Comparison of ENCODE assay signal across 10 cellular contexts in genomic region chr14:74514471-74514932, GRCh38. TPM values are rescaled to one million over a fixed set of nuclear protein-coding genes. Genes with fewer than 3 reads are reported as not detected.
A peak's percentile ranks its signal among the peaks of the same experiment; 100 is the strongest.
DNase-seq lines count a peak whose midpoint lies in the region; ATAC-seq lines count a peak whose summit lies in the region.
"Had no signal": no experiment of that assay in that cellular context is flagged by ENCODE, and none has a peak within 500 bp of the region (broad histone marks: within the 10 kb centered on the region; RNA-seq: fewer than 3 reads in every experiment).

No MANE protein-coding gene starts in this region.

- peak overlapping the region; percentile 6 for H3K4me3 Mint-ChIP-seq in activated T-cell treated with anti-CD3 and anti-CD28 coated beads, Interleukin-2, amount 50 U/mL, for 24 hours
- no peak overlapping the region for H3K4me3 Mint-ChIP-seq in T-helper 17 cell
- H3K4me3 Mint-ChIP-seq: CD4-positive, CD25-positive, alpha-beta regulatory T cell had no signal

- ATAC-seq in left cardiac atrium (peak in 1 of 2 donors; percentile 21), HG03045 (IDR thresholded peaks at IDR 0.05; ENCODE audit: unreplicated experiment) (no peak), GM18519 (IDR thresholded peaks at IDR 0.05; ENCODE audit: low FRiP score, unreplicated experiment) (no peak), T-helper 17 cell (no peak)
- ATAC-seq: K562 had no signal

- H3K36me3 ChIP-seq in SJSA1: no peaks in the 10 kb centered on the region
- H3K36me3 ChIP-seq in subcutaneous abdominal adipose tissue (ENCODE audit: control insufficient read depth in 5 of 5, insufficient read depth in 5 of 5, low read length in 5 of 5): peaks cover 0 to 15% (median 3%) of the 10 kb centered on the region in 5 donors

- H3K4me1 ChIP-seq in SJSA1 (replicated peaks): peaks cover 26% of the 10 kb centered on the region
- peaks cover 0 to 22% (median 8%) of the 10 kb centered on the region in 5 donors for H3K4me1 ChIP-seq in subcutaneous abdominal adipose tissue (ENCODE audit: control insufficient read depth in 5 of 5, insufficient read depth in 5 of 5, low read length in 5 of 5)

- no peaks in the 10 kb centered on the region for H3K9me3 Mint-ChIP-seq in activated T-cell treated with anti-CD3 and anti-CD28 coated beads, Interleukin-2, amount 50 U/mL, for 24 hours

- peak overlapping the region; percentile 69 for H3K27ac ChIP-seq in SJSA1
- no peak overlapping the region for H3K27ac ChIP-seq in subcutaneous abdominal adipose tissue (ENCODE audit: low read depth, low read length)

- peaks cover 8% of the 10 kb centered on the region for H3K4me1 Mint-ChIP-seq in activated T-cell treated with anti-CD3 and anti-CD28 coated beads, Interleukin-2, amount 50 U/mL, for 24 hours (ENCODE audit: low read depth)
- peaks cover 2% of the 10 kb centered on the region for H3K4me1 Mint-ChIP-seq in T-helper 17 cell

- peaks cover 33% of the 10 kb centered on the region for H3K27me3 Mint-ChIP-seq in activated T-cell treated with anti-CD3 and anti-CD28 coated beads, Interleukin-2, amount 50 U/mL, for 24 hours
- peaks cover 62% of the 10 kb centered on the region for H3K27me3 Mint-ChIP-seq in T-helper 17 cell

- intact Hi-C loops in left cardiac atrium (cut with DNase I): no loop called here

- no peak for DNase-seq in activated T-cell treated with anti-CD3 and anti-CD28 coated beads, Interleukin-2, amount 50 U/mL, for 24 hours
- DNase-seq in activated T-cell treated with anti-CD3 and anti-CD28 coated beads, Interleukin-2, amount 50 U/mL, for 1 hour: no peak
- DNase-seq in SJSA1 (ENCODE audit: low read depth in 1 of 2, low spot score in 2 of 2) (peak; percentile 62 to 71), left cardiac atrium (peak; percentile 47), T-helper 17 cell (no peak)
- DNase-seq: CD4-positive, CD25-positive, alpha-beta regulatory T cell had no signal

- no peaks in the 10 kb centered on the region for H3K27me3 ChIP-seq in SJSA1 (replicated peaks)
- H3K27me3 ChIP-seq in subcutaneous abdominal adipose tissue (ENCODE audit: control insufficient read depth in 5 of 5, insufficient read depth in 4 of 5, low read length in 5 of 5): peaks cover 0 to 3% (median 0%) of the 10 kb centered on the region in 5 donors

- H3K9ac ChIP-seq in subcutaneous abdominal adipose tissue (ENCODE audit: low read length in 5 of 5): peak overlapping the region in 3 of 5 donors; percentile 4 to 40 (median 23)

- H3K4me3 ChIP-seq in SJSA1: no peak overlapping the region
- peak overlapping the region in 2 of 5 donors; percentile 38 to 50 for H3K4me3 ChIP-seq in subcutaneous abdominal adipose tissue (ENCODE audit: low read depth in 1 of 5, low read length in 5 of 5)
- H3K4me3 ChIP-seq: K562 had no signal

- H3K36me3 Mint-ChIP-seq in activated T-cell treated with anti-CD3 and anti-CD28 coated beads, Interleukin-2, amount 50 U/mL, for 24 hours (ENCODE audit: low read depth): no peaks in the 10 kb centered on the region
- no peaks in the 10 kb centered on the region for H3K36me3 Mint-ChIP-seq in T-helper 17 cell (ENCODE audit: low read depth)
- H3K36me3 Mint-ChIP-seq: CD4-positive, CD25-positive, alpha-beta regulatory T cell had no signal

- H3K27ac Mint-ChIP-seq in activated T-cell treated with anti-CD3 and anti-CD28 coated beads, Interleukin-2, amount 50 U/mL, for 24 hours: no peak overlapping the region
- no peak overlapping the region for H3K27ac Mint-ChIP-seq in T-helper 17 cell

- H3K9me3 ChIP-seq in SJSA1 (replicated peaks) (no peaks in the 10 kb centered on the region), subcutaneous abdominal adipose tissue (ENCODE audit: control insufficient read depth in 5 of 5, low read length in 5 of 5) (no peaks in the 10 kb centered on the region), T-helper 17 cell (ENCODE audit: control insufficient read depth, low read length, poor library complexity, severe bottlenecking) (no peaks in the 10 kb centered on the region)

RNA-seq across cellular contexts. Expression of gene ISCA2, which starts 20.9 kb away (rescaled TPM):
- 9.2 and 29.5 TPM in 2 replicates for total RNA-seq in SJSA1 (2014; rRNA removed; shearing (Covaris generic))
- total RNA-seq in left cardiac atrium: 10 to 100 TPM; 34.1 to 39.1 TPM
- total RNA-seq in T-helper 17 cell: 10 to 100 TPM; 14.4 to 21.3 TPM

RNA-seq across cellular contexts. Expression of gene NPC2, which starts 21.4 kb away (rescaled TPM):
- 110 and 139 TPM in 2 replicates for total RNA-seq in SJSA1 (2014; rRNA removed; shearing (Covaris generic))
- total RNA-seq in left cardiac atrium (100 to 1,000 TPM; 156 to 157 TPM), T-helper 17 cell (10 to 100 TPM; 32.7 to 39.0 TPM)

Comparison
In these comparisons a context has a peak if more than half of its experiments do, and no peak if none do; other contexts are left out.
1. DNase-seq: peak in SJSA1 (2 of 2) and left cardiac atrium (single experiment); none in activated T-cell treated with anti-CD3 and anti-CD28 coated beads, Interleukin-2, amount 50 U/mL, for 24 hours (single experiment), activated T-cell treated with anti-CD3 and anti-CD28 coated beads, Interleukin-2, amount 50 U/mL, for 1 hour (single experiment) and T-helper 17 cell (0 of 3).